ENCODE assay signal across 8 cellular contexts in genomic region chr1:151443846-151444790, GRCh38. TPM values are rescaled to one million over a fixed set of nuclear protein-coding genes. Genes with fewer than 3 reads are reported as not detected.
DNase-seq lines count a peak whose midpoint lies in the region; ATAC-seq and TF ChIP-seq lines count a peak whose summit lies in the region.

No MANE protein-coding gene starts in this region.

- no peak overlapping the region for H3K4me3 Mint-ChIP-seq in T-helper 2 cell treated with Interferon-gamma antibody and Interleukin-4, amounts not matched to agents 5 μg/mL and 100 μg/mL, for 36 hours

- H3K27ac Mint-ChIP-seq in T-helper 2 cell treated with Interferon-gamma antibody and Interleukin-4, amounts not matched to agents 5 μg/mL and 100 μg/mL, for 36 hours, result peak overlapping the region; percentile 62

- H2AFZ ChIP-seq in hepatocyte, result no peak overlapping the region

- no peak for ATAC-seq in GM21367 (IDR thresholded peaks at IDR 0.05; ENCODE audit: unreplicated experiment)

- no peaks in the 10 kb centered on the region for H3K9me3 Mint-ChIP-seq in T-helper 2 cell treated with Interferon-gamma antibody and Interleukin-4, amounts not matched to agents 5 μg/mL and 100 μg/mL, for 36 hours

- no peaks in the 10 kb centered on the region for H3K9me2 ChIP-seq in hepatocyte (replicated peaks; ENCODE audit: insufficient read depth)

- H3K4me1 ChIP-seq in hepatocyte (ENCODE audit: insufficient read depth), result no peaks in the 10 kb centered on the region

- H3K36me3 Mint-ChIP-seq in T-helper 2 cell treated with Interferon-gamma antibody and Interleukin-4, amounts not matched to agents 5 μg/mL and 100 μg/mL, for 36 hours (ENCODE audit: low read depth), result peaks cover 13% of the 10 kb centered on the region

- H4K20me1 ChIP-seq in hepatocyte (ENCODE audit: insufficient read depth, poor library complexity, severe bottlenecking), result peaks cover 93% of the 10 kb centered on the region

- H3K9me3 ChIP-seq in hepatocyte (ENCODE audit: low read depth), result no peaks in the 10 kb centered on the region

- peak overlapping the region; percentile 8 for H3K27ac ChIP-seq in hepatocyte

- H3K27me3 ChIP-seq in hepatocyte, result no peaks in the 10 kb centered on the region

- H3K4me3 ChIP-seq in hepatocyte, result no peak overlapping the region

- 42% methylated on average over 4 of the region's 4 CpGs for WGBS in hepatocyte (ENCODE audit: low lambda C conversion rate, missing lambda C conversion rate)

- TF ChIP-seq CTCF in hepatocyte (IDR thresholded peaks at IDR 0.05; ENCODE audit: poor library complexity), result peak; percentile 87

- H3K79me2 ChIP-seq in hepatocyte, result peaks cover 97% of the 10 kb centered on the region

- DNase-seq in COR-L47 (lab: John Stamatoyannopoulos, UW) (peak; percentile 56), H4 (ENCODE audit: low spot score) (peak; percentile 76), NCI-H1930 (lab: John Stamatoyannopoulos, UW) (peak; percentile 27 to 40), astrocyte of the hippocampus (ENCODE audit: low read depth, low spot score) (peak; percentile 85), hepatocyte (ENCODE audit: low spot score) (peak; percentile 87)
- DNase-seq in T-helper 2 cell treated with Interferon-gamma antibody and Interleukin-4, amounts not matched to agents 5 μg/mL and 100 μg/mL, for 36 hours (ENCODE audit: low spot score), result peak; percentile 59
- peak; percentile 8 to 52 for DNase-seq in stimulated activated CD4-positive, alpha-beta T cell treated with anti-CD3 and anti-CD28 coated beads, Interleukin-12 subunit alpha, Interleukin-12 subunit beta, amount 100 ng/mL, for 24 hours (ENCODE audit: low read depth in 2 of 2)

- H3K4me2 ChIP-seq in hepatocyte, result no peak overlapping the region

- H3K27me3 Mint-ChIP-seq in T-helper 2 cell treated with Interferon-gamma antibody and Interleukin-4, amounts not matched to agents 5 μg/mL and 100 μg/mL, for 36 hours (ENCODE audit: low read depth), result no peaks in the 10 kb centered on the region

- peaks cover 38% of the 10 kb centered on the region for H3K4me1 Mint-ChIP-seq in T-helper 2 cell treated with Interferon-gamma antibody and Interleukin-4, amounts not matched to agents 5 μg/mL and 100 μg/mL, for 36 hours (ENCODE audit: low read depth)

- no peaks in the 10 kb centered on the region for H3K36me3 ChIP-seq in hepatocyte (replicated peaks; ENCODE audit: insufficient read depth, low read depth)

RNA-seq across cellular contexts. Expression of gene POGZ, which starts 15.2 kb away (rescaled TPM):
- total RNA-seq in H4 (2014; rRNA removed; shearing (Covaris generic)), result 10.2 and 16.6 TPM in 2 replicates
- 36.3 and 37.0 TPM in 2 replicates for total RNA-seq in hepatocyte
- 12.9 and 16.2 TPM in 2 replicates for polyA plus RNA-seq in hepatocyte

RNA-seq across cellular contexts. Expression of gene PSMB4, which starts 44.7 kb away (rescaled TPM):
- 726 and 740 TPM in 2 replicates for total RNA-seq in H4 (2014; rRNA removed; shearing (Covaris generic))
- total RNA-seq in hepatocyte, result 240 and 275 TPM in 2 replicates
- polyA plus RNA-seq in hepatocyte, result 71.4 and 96.3 TPM in 2 replicates

Comparison
In these comparisons a context has a peak if more than half of its experiments do, and no peak if none do; other contexts are left out.
1. DNase-seq: peak in every context shown above with its lines; median percentile 87 in hepatocyte; 85 in astrocyte of the hippocampus; 76 in H4; 59 in T-helper 2 cell treated with Interferon-gamma antibody and Interleukin-4, amounts not matched to agents 5 μg/mL and 100 μg/mL, for 36 hours; 56 in COR-L47; 34 in NCI-H1930; 30 in stimulated activated CD4-positive, alpha-beta T cell treated with anti-CD3 and anti-CD28 coated beads, Interleukin-12 subunit alpha, Interleukin-12 subunit beta, amount 100 ng/mL, for 24 hours.